ENCODE assay signal across 14 cellular contexts in genomic region chr3:156575661-156576450, GRCh38. TPM values are rescaled to one million over a fixed set of nuclear protein-coding genes. Genes with fewer than 3 reads are reported as not detected.
DNase-seq lines count a peak whose midpoint lies in the region; ATAC-seq and TF ChIP-seq lines count a peak whose summit lies in the region.
"Had no signal": no experiment of that assay in that cellular context is flagged by ENCODE, and none has a peak within 500 bp of the region (broad histone marks: within the 10 kb centered on the region; RNA-seq: fewer than 3 reads in every experiment).

No MANE protein-coding gene starts in this region.

- CTCF ChIA-PET in CD4-positive, alpha-beta T cell (lab: Charles Lee), result no interaction called here

- H3K9me3 ChIP-seq in CD4-positive, alpha-beta T cell (ENCODE audit: control insufficient read depth, low read length), result no peaks in the 10 kb centered on the region
- H3K9me3 ChIP-seq: BE2C had no signal

- no peak overlapping the region for H3K4me3 Mint-ChIP-seq in osteocyte (ENCODE audit: unreplicated experiment)
- H3K4me3 Mint-ChIP-seq in CD4-positive, alpha-beta T cell, result no peak overlapping the region
- H3K4me3 Mint-ChIP-seq: CD14-positive monocyte; CD8-positive, alpha-beta memory T cell; H9; IgD-negative memory B cell had no signal

- peaks cover 7% of the 10 kb centered on the region for H3K4me1 Mint-ChIP-seq in osteocyte (ENCODE audit: unreplicated experiment)
- no peaks in the 10 kb centered on the region for H3K4me1 Mint-ChIP-seq in CD4-positive, alpha-beta T cell (ENCODE audit: low read depth)
- H3K4me1 Mint-ChIP-seq: CD8-positive, alpha-beta memory T cell; IgD-negative memory B cell had no signal

- DNase-seq in Ammon's horn (ENCODE audit: low spot score) (peak; percentile 65), COLO829 (ENCODE audit: low spot score) (peak; percentile 77), foreskin melanocyte (peak; percentile 82), posterior cingulate gyrus (peak in 7 of 10 donors; percentile 15 to 81 (median 27)), osteocyte (ENCODE audit: extremely low spot score, unreplicated experiment) (no peak)
- DNase-seq in CD4-positive, alpha-beta T cell, result no peak
- DNase-seq: BE2C; CD8-positive, alpha-beta memory T cell; DMS79; GOT3; H9 had no signal

- H3K27ac ChIP-seq in CD4-positive, alpha-beta T cell (ENCODE audit: low read depth, low read length), result no peak overlapping the region

- peaks cover 7% of the 10 kb centered on the region for H3K27me3 ChIP-seq in CD4-positive, alpha-beta T cell (ENCODE audit: control insufficient read depth, insufficient read depth, low read length)
- H3K27me3 ChIP-seq: BE2C had no signal

- no peak overlapping the region for H3K27ac Mint-ChIP-seq in osteocyte (ENCODE audit: unreplicated experiment)
- H3K27ac Mint-ChIP-seq in CD4-positive, alpha-beta T cell, result no peak overlapping the region
- H3K27ac Mint-ChIP-seq: CD8-positive, alpha-beta memory T cell; H9; IgD-negative memory B cell had no signal

- POLR2A ChIA-PET in CD4-positive, alpha-beta T cell (lab: Charles Lee), result interaction anchor here (1.7 kb wide), 1 partner anchor 21 kb away, joined by 5 read pairs; the partner anchor contains the start of gene SSR3

- no peaks in the 10 kb centered on the region for H3K9me3 Mint-ChIP-seq in osteocyte (ENCODE audit: unreplicated experiment)
- no peaks in the 10 kb centered on the region for H3K9me3 Mint-ChIP-seq in CD4-positive, alpha-beta T cell
- H3K9me3 Mint-ChIP-seq: H9 had no signal

- no peaks in the 10 kb centered on the region for H3K36me3 Mint-ChIP-seq in osteocyte (ENCODE audit: unreplicated experiment)
- H3K36me3 Mint-ChIP-seq in CD4-positive, alpha-beta T cell (ENCODE audit: low read depth), result no peaks in the 10 kb centered on the region
- H3K36me3 Mint-ChIP-seq: CD14-positive monocyte, IgD-negative memory B cell had no signal

- no peaks in the 10 kb centered on the region for H3K27me3 Mint-ChIP-seq in osteocyte (ENCODE audit: unreplicated experiment)
- H3K27me3 Mint-ChIP-seq in CD4-positive, alpha-beta T cell, result peaks cover 30% of the 10 kb centered on the region

- intact Hi-C loops in posterior cingulate gyrus (cut with DNase I), result no loop called here
- intact Hi-C loops in CD4-positive, alpha-beta T cell (cut with DNase I, micrococcal nuclease), result no loop called here

- ATAC-seq in HG03460 (IDR thresholded peaks at IDR 0.05; ENCODE audit: unreplicated experiment), result no peak
- ATAC-seq in CD4-positive, alpha-beta T cell (ENCODE audit: poor library complexity), result no peak

- no peak for TF ChIP-seq CTCF in osteocyte (IDR thresholded peaks at IDR 0.05)
- TF ChIP-seq CTCF in CD4-positive, alpha-beta T cell (IDR thresholded peaks at IDR 0.05), result no peak

RNA-seq across cellular contexts. Expression of gene SSR3, which starts 20.9 kb away (rescaled TPM):
- total RNA-seq in osteocyte, result 207 and 208 TPM in 2 replicates
- total RNA-seq in CD4-positive, alpha-beta T cell, result 10 to 100 TPM; 78.8 to 79.5 TPM

Comparison
In these comparisons a context has a peak if more than half of its experiments do, and no peak if none do; other contexts are left out.
1. DNase-seq: peak in Ammon's horn (single experiment), COLO829 (single experiment), foreskin melanocyte (single experiment) and posterior cingulate gyrus (7 of 10); none in osteocyte (single experiment) and CD4-positive, alpha-beta T cell (0 of 10).